8 cellular contexts compared by ENCODE assay signal in the genomic region with DNA sequence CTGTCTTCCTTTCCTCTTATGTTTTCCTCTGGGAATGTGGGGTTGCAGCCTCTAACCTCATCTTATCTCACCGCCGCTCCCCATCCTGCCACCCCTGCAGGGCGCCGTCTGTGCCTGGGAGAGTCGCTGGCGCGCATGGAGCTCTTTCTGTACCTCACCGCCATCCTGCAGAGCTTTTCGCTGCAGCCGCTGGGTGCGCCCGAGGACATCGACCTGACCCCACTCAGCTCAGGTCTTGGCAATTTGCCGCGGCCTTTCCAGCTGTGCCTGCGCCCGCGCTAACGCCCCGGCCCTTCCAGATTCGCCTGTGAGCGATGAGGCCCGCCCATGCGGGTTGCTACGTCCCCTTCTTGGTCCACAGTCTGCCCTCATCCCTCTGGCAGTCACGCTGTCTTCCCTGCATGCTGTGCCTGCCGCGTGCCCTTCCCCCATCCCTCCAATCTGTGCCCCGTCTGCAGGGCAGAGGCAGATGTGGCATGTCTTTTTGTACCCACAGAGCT. TPM values are rescaled to one million over a fixed set of nuclear protein-coding genes. Genes with fewer than 3 reads are reported as not detected.
DNase-seq lines count a peak whose midpoint lies in the region; ATAC-seq and TF ChIP-seq lines count a peak whose summit lies in the region.
"Not testable (repeated sequence)": the region's sequence is repeated elsewhere in the genome, so short reads cannot be mapped to it uniquely, and the experiment has no call there.

No MANE protein-coding gene starts in this region.

- not testable (repeated sequence) for H3K27me3 ChIP-seq in BE2C

- CTCF ChIA-PET in HEK293 (lab: Yijun Ruan, JAX): interaction anchor here (0.7 to 2.6 kb wide), 10 partner anchors 10 to 426 kb away, joined by 3 to 25 read pairs (median 4); no protein-coding TSS in a partner anchor

- not testable (repeated sequence) for H3K9me3 Mint-ChIP-seq in activated naive CD8-positive, alpha-beta T cell treated with anti-CD3 and anti-CD28 coated beads, Interleukin-2, amount 50 U/mL, for 24 hours; nephron

- ATAC-seq in activated CD4-positive, CD25-positive, alpha-beta regulatory T cell treated with anti-CD3 and anti-CD28 coated beads, Interleukin-2, amount 50 U/mL, for 24 hours: peak; percentile 98
- ATAC-seq in activated naive CD8-positive, alpha-beta T cell treated with anti-CD3 and anti-CD28 coated beads, Interleukin-2, amount 50 U/mL, for 24 hours: peak; percentile 96

- H3K36me3 ChIP-seq in BE2C; HEK293 (ENCODE audit: control insufficient read depth in 2 of 2, insufficient read depth in 1 of 2, low read length in 2 of 2): not testable (repeated sequence)

- H3K27me3 Mint-ChIP-seq in activated naive CD8-positive, alpha-beta T cell treated with anti-CD3 and anti-CD28 coated beads, Interleukin-2, amount 50 U/mL, for 24 hours: not testable (repeated sequence)
- H3K27me3 Mint-ChIP-seq in nephron (ENCODE audit: low read depth): peaks cover 35% of the 10 kb centered on the region

- peaks cover 17% of the 10 kb centered on the region for H3K4me1 Mint-ChIP-seq in activated naive CD8-positive, alpha-beta T cell treated with anti-CD3 and anti-CD28 coated beads, Interleukin-2, amount 50 U/mL, for 24 hours
- H3K4me1 Mint-ChIP-seq in nephron: not testable (repeated sequence)

- peak overlapping the region; percentile 24; the same call in 1 of the 2 replicates for H3K4me3 ChIP-seq in BE2C (ENCODE audit: low read depth, low read length)
- H3K4me3 ChIP-seq in HEK293 (ENCODE audit: low read depth, low read length): not testable (repeated sequence)

- TF ChIP-seq CTCF in BE2C (IDR thresholded peaks at IDR 0.05; ENCODE audit: low read depth, low read length) (peak; percentile 28; the same call in 1 of the 2 replicates), HEK293 (tag by site-specific recombination; IDR thresholded peaks at IDR 0.05) (peak; percentile 49; the same call in 1 of the 2 replicates), nephron (IDR thresholded peaks at IDR 0.05; ENCODE audit: unreplicated experiment in 3 of 3) (peak; percentile 33 to 47 (median 42))

- H3K27ac Mint-ChIP-seq in activated naive CD8-positive, alpha-beta T cell treated with anti-CD3 and anti-CD28 coated beads, Interleukin-2, amount 50 U/mL, for 24 hours: peak overlapping the region; percentile 64
- H3K27ac Mint-ChIP-seq in nephron: peak overlapping the region in 1 of 3 experiments; percentile 17

- POLR2A ChIA-PET in HEK293 (lab: Yijun Ruan, JAX): not testable (repeated sequence)

- not testable (repeated sequence) for H3K27ac ChIP-seq in HEK293 (ENCODE audit: extremely low read depth, low read depth, low read length)

- peak; percentile 89 for DNase-seq in BE2C
- peak; percentile 84 for DNase-seq in NCI-H748 (lab: John Stamatoyannopoulos, UW; ENCODE audit: unreplicated experiment)
- DNase-seq in activated naive CD8-positive, alpha-beta T cell treated with anti-CD3 and anti-CD28 coated beads, Interleukin-2, amount 50 U/mL, for 24 hours: peak; percentile 87
- peak; percentile 81 for DNase-seq in glomerular visceral epithelial cell (ENCODE audit: extremely low spot score)
- peak; percentile 27 to 84 (median 58) for DNase-seq in stimulated activated CD4-positive, alpha-beta T cell treated with anti-CD3 and anti-CD28 coated beads, TNF-alpha, amount 100 ng/mL, for 48 hours (ENCODE audit: low read depth in 3 of 3)

- not testable (repeated sequence) for H3K4me1 ChIP-seq in BE2C; HEK293 (ENCODE audit: control insufficient read depth, insufficient read depth, low read length)

- H3K4me3 Mint-ChIP-seq in activated naive CD8-positive, alpha-beta T cell treated with anti-CD3 and anti-CD28 coated beads, Interleukin-2, amount 50 U/mL, for 24 hours: peak overlapping the region; percentile 50
- H3K4me3 Mint-ChIP-seq in nephron: peak overlapping the region; percentile 44 to 57 (median 52)

- not testable (repeated sequence) for H3K36me3 Mint-ChIP-seq in activated naive CD8-positive, alpha-beta T cell treated with anti-CD3 and anti-CD28 coated beads, Interleukin-2, amount 50 U/mL, for 24 hours (ENCODE audit: low read depth); nephron (ENCODE audit: low read depth)

- not testable (repeated sequence) for H3K9me3 ChIP-seq in BE2C; HEK293 (ENCODE audit: control insufficient read depth, insufficient read depth, low read depth, low read length)

TF ChIP-seq in HEK293, 187 proteins besides CTCF, POLR2A, EP300 and RAD21:
- TF ChIP-seq ZNF341 (tag by site-specific recombination; IDR thresholded peaks at IDR 0.05; ENCODE audit: low read depth): peak; percentile 72
- TF ChIP-seq, protein P1, sequence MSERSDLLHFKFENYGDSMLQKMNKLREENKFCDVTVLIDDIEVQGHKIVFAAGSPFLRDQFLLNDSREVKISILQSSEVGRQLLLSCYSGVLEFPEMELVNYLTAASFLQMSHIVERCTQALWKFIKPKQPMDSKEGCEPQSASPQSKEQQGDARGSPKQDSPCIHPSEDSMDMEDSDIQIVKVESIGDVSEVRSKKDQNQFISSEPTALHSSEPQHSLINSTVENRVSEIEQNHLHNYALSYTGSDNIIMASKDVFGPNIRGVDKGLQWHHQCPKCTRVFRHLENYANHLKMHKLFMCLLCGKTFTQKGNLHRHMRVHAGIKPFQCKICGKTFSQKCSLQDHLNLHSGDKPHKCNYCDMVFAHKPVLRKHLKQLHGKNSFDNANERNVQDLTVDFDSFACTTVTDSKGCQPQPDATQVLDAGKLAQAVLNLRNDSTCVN (tag by site-specific recombination; optimal IDR thresholded peaks at IDR 0.05): peak; percentile 26
- TF ChIP-seq KLF1 (tag by site-specific recombination; IDR thresholded peaks at IDR 0.05): peak; percentile 23; the same call in 1 of the 2 replicates
- TF ChIP-seq ZIC2 (tag by site-specific recombination; IDR thresholded peaks at IDR 0.05): peak; percentile 86
- TF ChIP-seq GLIS1 (tag by site-specific recombination; IDR thresholded peaks at IDR 0.05): peak; percentile 67; the same call in 1 of the 2 replicates
- peak; percentile 48 for TF ChIP-seq GLIS2 (tag by site-specific recombination; IDR thresholded peaks at IDR 0.05)
- peak; percentile 96 for TF ChIP-seq ZNF610 (tag by site-specific recombination; IDR thresholded peaks at IDR 0.05; ENCODE audit: borderline replicate concordance)
- 0 out of 2 replicates have a peak, but pooled peaks have one; percentile 26 for TF ChIP-seq ZNF629 (tag by site-specific recombination; IDR thresholded peaks at IDR 0.05)
- TF ChIP-seq ZNF335 (tag by site-specific recombination; conservative IDR thresholded peaks at IDR 0.05): peak; percentile 27; the same call in 1 of the 2 replicates
- TF ChIP-seq ZBTB17 (tag by site-specific recombination; IDR thresholded peaks at IDR 0.05): peak; percentile 41; the same call in 1 of the 2 replicates
- TF ChIP-seq, protein P2, sequence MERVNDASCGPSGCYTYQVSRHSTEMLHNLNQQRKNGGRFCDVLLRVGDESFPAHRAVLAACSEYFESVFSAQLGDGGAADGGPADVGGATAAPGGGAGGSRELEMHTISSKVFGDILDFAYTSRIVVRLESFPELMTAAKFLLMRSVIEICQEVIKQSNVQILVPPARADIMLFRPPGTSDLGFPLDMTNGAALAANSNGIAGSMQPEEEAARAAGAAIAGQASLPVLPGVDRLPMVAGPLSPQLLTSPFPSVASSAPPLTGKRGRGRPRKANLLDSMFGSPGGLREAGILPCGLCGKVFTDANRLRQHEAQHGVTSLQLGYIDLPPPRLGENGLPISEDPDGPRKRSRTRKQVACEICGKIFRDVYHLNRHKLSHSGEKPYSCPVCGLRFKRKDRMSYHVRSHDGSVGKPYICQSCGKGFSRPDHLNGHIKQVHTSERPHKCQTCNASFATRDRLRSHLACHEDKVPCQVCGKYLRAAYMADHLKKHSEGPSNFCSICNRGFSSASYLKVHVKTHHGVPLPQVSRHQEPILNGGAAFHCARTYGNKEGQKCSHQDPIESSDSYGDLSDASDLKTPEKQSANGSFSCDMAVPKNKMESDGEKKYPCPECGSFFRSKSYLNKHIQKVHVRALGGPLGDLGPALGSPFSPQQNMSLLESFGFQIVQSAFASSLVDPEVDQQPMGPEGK (tag by site-specific recombination; IDR thresholded peaks at IDR 0.05): peak; percentile 44; the same call in 1 of the 2 replicates
- 0 out of 2 replicates have a peak, but pooled peaks have one; percentile 25 for TF ChIP-seq IKZF3 (tag by site-specific recombination; IDR thresholded peaks at IDR 0.05)

RNA-seq across cellular contexts. Expression of a gene that starts 13.6 kb away (rescaled TPM):
- polyA plus RNA-seq in BE2C (2012; ENCODE audit: insufficient read depth, insufficient read length, low read depth): not detected

RNA-seq across cellular contexts. Expression of a gene that starts 39.6 kb away (rescaled TPM):
- not detected for polyA plus RNA-seq in BE2C (2012; ENCODE audit: insufficient read depth, insufficient read length, low read depth)
